ENCODE assay signal across 22 cellular contexts in genomic region chr9:91346644-91347043, GRCh38. TPM values are rescaled to one million over a fixed set of nuclear protein-coding genes. Genes with fewer than 3 reads are reported as not detected.
A peak's percentile ranks its signal among the peaks of the same experiment; 100 is the strongest.
DNase-seq lines count a peak whose midpoint lies in the region; ATAC-seq and TF ChIP-seq lines count a peak whose summit lies in the region.
"Had no signal": no experiment of that assay in that cellular context is flagged by ENCODE, and none has a peak within 500 bp of the region (broad histone marks: within the 10 kb centered on the region; RNA-seq: fewer than 3 reads in every experiment).

No MANE protein-coding gene starts in this region.

- CTCF ChIA-PET in activated naive CD4-positive, alpha-beta T cell treated with anti-CD3 and anti-CD28 coated beads, Interleukin-2, amount 10 ng/mL, durations not matched to agents 7 days and 5 days (lab: Charles Lee), result interaction anchor here (0.6 to 1.8 kb wide), 4 partner anchors 10 to 313 kb away, joined by 3 to 5 read pairs (median 4); no protein-coding TSS in a partner anchor

- H3K4me3 Mint-ChIP-seq in activated naive CD4-positive, alpha-beta T cell treated with anti-CD3 and anti-CD28 coated beads, Interleukin-2, amount 10 ng/mL, durations not matched to agents 7 days and 5 days, result no peak overlapping the region
- no peak overlapping the region for H3K4me3 Mint-ChIP-seq in T-helper 1 cell treated with Interleukin-12 subunit alpha and Interleukin-12 subunit beta and Interleukin-4 antibody, amounts not matched to agents 30 μg/mL and 1 μg/mL, for 36 hours
- no peak overlapping the region for H3K4me3 Mint-ChIP-seq in stimulated activated naive CD8-positive, alpha-beta T cell treated with anti-CD3 and anti-CD28 coated beads, Interleukin-15, amount 100 ng/mL, for 72 hours
- no peak overlapping the region for H3K4me3 Mint-ChIP-seq in type B pancreatic cell
- H3K4me3 Mint-ChIP-seq: CD4-positive, alpha-beta memory T cell; endodermal cell; naive B cell; T-helper 17 cell had no signal

- H3K9me3 Mint-ChIP-seq in activated naive CD4-positive, alpha-beta T cell treated with anti-CD3 and anti-CD28 coated beads, Interleukin-2, amount 50 U/mL, for 72 hours, result peaks cover 0 to 9% of the 10 kb centered on the region in 2 donors
- no peaks in the 10 kb centered on the region for H3K9me3 Mint-ChIP-seq in activated naive CD4-positive, alpha-beta T cell treated with anti-CD3 and anti-CD28 coated beads, Interleukin-2, amount 10 ng/mL, durations not matched to agents 7 days and 5 days
- peaks cover 5% of the 10 kb centered on the region for H3K9me3 Mint-ChIP-seq in T-helper 1 cell treated with Interleukin-12 subunit alpha and Interleukin-12 subunit beta and Interleukin-4 antibody, amounts not matched to agents 30 μg/mL and 1 μg/mL, for 36 hours
- H3K9me3 Mint-ChIP-seq in stimulated activated naive CD8-positive, alpha-beta T cell treated with anti-CD3 and anti-CD28 coated beads, Interleukin-15, amount 100 ng/mL, for 72 hours, result peaks cover 7 to 9% of the 10 kb centered on the region in 2 donors
- no peaks in the 10 kb centered on the region for H3K9me3 Mint-ChIP-seq in type B pancreatic cell

- peaks cover 22% of the 10 kb centered on the region for H3K4me1 Mint-ChIP-seq in activated naive CD4-positive, alpha-beta T cell treated with anti-CD3 and anti-CD28 coated beads, Interleukin-2, amount 10 ng/mL, durations not matched to agents 7 days and 5 days
- peaks cover 21% of the 10 kb centered on the region for H3K4me1 Mint-ChIP-seq in T-helper 1 cell treated with Interleukin-12 subunit alpha and Interleukin-12 subunit beta and Interleukin-4 antibody, amounts not matched to agents 30 μg/mL and 1 μg/mL, for 36 hours (ENCODE audit: low read depth)
- peaks cover 55% of the 10 kb centered on the region for H3K4me1 Mint-ChIP-seq in stimulated activated naive CD8-positive, alpha-beta T cell treated with anti-CD3 and anti-CD28 coated beads, Interleukin-15, amount 100 ng/mL, for 72 hours
- peaks cover 1% of the 10 kb centered on the region for H3K4me1 Mint-ChIP-seq in type B pancreatic cell (ENCODE audit: unreplicated experiment)

- H3K36me3 Mint-ChIP-seq in activated naive CD4-positive, alpha-beta T cell treated with anti-CD3 and anti-CD28 coated beads, Interleukin-2, amount 50 U/mL, for 72 hours, result peaks cover 27 to 44% of the 10 kb centered on the region in 2 donors
- peaks cover 31% of the 10 kb centered on the region for H3K36me3 Mint-ChIP-seq in activated naive CD4-positive, alpha-beta T cell treated with anti-CD3 and anti-CD28 coated beads, Interleukin-2, amount 10 ng/mL, durations not matched to agents 7 days and 5 days
- H3K36me3 Mint-ChIP-seq in T-helper 1 cell treated with Interleukin-12 subunit alpha and Interleukin-12 subunit beta and Interleukin-4 antibody, amounts not matched to agents 30 μg/mL and 1 μg/mL, for 36 hours (ENCODE audit: low read depth), result peaks cover 44% of the 10 kb centered on the region
- H3K36me3 Mint-ChIP-seq in type B pancreatic cell, result peaks cover 34% of the 10 kb centered on the region

- no peak overlapping the region for H3K4me3 ChIP-seq in epithelial cell of esophagus (ENCODE audit: low read length)
- H3K4me3 ChIP-seq: ascending aorta, tibial artery had no signal

- H3K27me3 Mint-ChIP-seq in activated naive CD4-positive, alpha-beta T cell treated with anti-CD3 and anti-CD28 coated beads, Interleukin-2, amount 10 ng/mL, durations not matched to agents 7 days and 5 days, result no peaks in the 10 kb centered on the region
- H3K27me3 Mint-ChIP-seq in T-helper 1 cell treated with Interleukin-12 subunit alpha and Interleukin-12 subunit beta and Interleukin-4 antibody, amounts not matched to agents 30 μg/mL and 1 μg/mL, for 36 hours (ENCODE audit: low read depth), result no peaks in the 10 kb centered on the region
- no peaks in the 10 kb centered on the region for H3K27me3 Mint-ChIP-seq in stimulated activated naive CD8-positive, alpha-beta T cell treated with anti-CD3 and anti-CD28 coated beads, Interleukin-15, amount 100 ng/mL, for 72 hours
- no peaks in the 10 kb centered on the region for H3K27me3 Mint-ChIP-seq in type B pancreatic cell
- H3K27me3 Mint-ChIP-seq: CD4-positive, alpha-beta memory T cell; naive B cell; T-helper 17 cell had no signal

- peak; percentile 63 to 82 for ATAC-seq in activated naive CD4-positive, alpha-beta T cell treated with anti-CD3 and anti-CD28 coated beads, Interleukin-2, amount 50 U/mL, for 72 hours
- peak; percentile 91 for ATAC-seq in stimulated activated naive CD8-positive, alpha-beta T cell treated with anti-CD3 and anti-CD28 coated beads, Interleukin-15, amount 100 ng/mL, for 72 hours
- ATAC-seq in HG03135 (IDR thresholded peaks at IDR 0.05; ENCODE audit: unreplicated experiment), result no peak
- ATAC-seq: sciatic nerve, T-helper 17 cell had no signal

- peak overlapping the region in 1 of 2 donors; percentile 26 for H3K27ac Mint-ChIP-seq in activated naive CD4-positive, alpha-beta T cell treated with anti-CD3 and anti-CD28 coated beads, Interleukin-2, amount 50 U/mL, for 72 hours
- H3K27ac Mint-ChIP-seq in activated naive CD4-positive, alpha-beta T cell treated with anti-CD3 and anti-CD28 coated beads, Interleukin-2, amount 10 ng/mL, durations not matched to agents 7 days and 5 days, result no peak overlapping the region
- H3K27ac Mint-ChIP-seq in T-helper 1 cell treated with Interleukin-12 subunit alpha and Interleukin-12 subunit beta and Interleukin-4 antibody, amounts not matched to agents 30 μg/mL and 1 μg/mL, for 36 hours, result peak overlapping the region; percentile 36
- peak overlapping the region in 1 of 2 donors; percentile 67 for H3K27ac Mint-ChIP-seq in stimulated activated naive CD8-positive, alpha-beta T cell treated with anti-CD3 and anti-CD28 coated beads, Interleukin-15, amount 100 ng/mL, for 72 hours
- no peak overlapping the region for H3K27ac Mint-ChIP-seq in type B pancreatic cell
- H3K27ac Mint-ChIP-seq: CD4-positive, alpha-beta memory T cell; endodermal cell; naive B cell; T-helper 17 cell had no signal

- no peak for TF ChIP-seq CTCF in epithelial cell of esophagus (IDR thresholded peaks at IDR 0.05; ENCODE audit: insufficient read depth, low read depth, low read length, missing control alignments)
- no peak for TF ChIP-seq CTCF in type B pancreatic cell (conservative IDR thresholded peaks at IDR 0.05)

- no peak for DNase-seq in activated naive CD4-positive, alpha-beta T cell treated with anti-CD3 and anti-CD28 coated beads, Interleukin-2, amount 50 U/mL, for 72 hours (ENCODE audit: low spot score in 2 of 2)
- DNase-seq in activated naive CD4-positive, alpha-beta T cell treated with anti-CD3 and anti-CD28 coated beads, Interleukin-2, amount 10 ng/mL, durations not matched to agents 7 days and 5 days, result no peak
- DNase-seq in epithelial cell of esophagus (ENCODE audit: low read depth), result peak; percentile 61
- no peak for DNase-seq in stimulated activated naive CD8-positive, alpha-beta T cell treated with anti-CD3 and anti-CD28 coated beads, Interleukin-15, amount 100 ng/mL, for 72 hours
- DNase-seq in type B pancreatic cell (ENCODE audit: extremely low spot score, unreplicated experiment), result no peak
- DNase-seq in HK-2 (ENCODE audit: unreplicated experiment), result no peak
- DNase-seq: CD4-positive, alpha-beta memory T cell; DMS79 treated with DMSO at 0.1 percent for 48 hours; endodermal cell; GOT3; islet precursor cell; naive B cell; NCI-H1436; NCI-H82; OCI-M1; T-helper 17 cell; tibial artery; WERI-Rb-1 had no signal

RNA-seq across cellular contexts. Expression of gene AUH, which starts 15.1 kb away (rescaled TPM):
- 10 to 100 TPM; 24.1 to 39.7 TPM for total RNA-seq in activated naive CD4-positive, alpha-beta T cell treated with anti-CD3 and anti-CD28 coated beads, Interleukin-2, amount 50 U/mL, for 72 hours
- total RNA-seq in type B pancreatic cell (ENCODE audit: low replicate concordance), result 25.0 and 25.9 TPM in 2 replicates
